Comparison of ENCODE assay signal across 26 cellular contexts in genomic region chr2:14408695-14409094, GRCh38.
"Had no signal": no experiment of that assay in that cellular context is flagged by ENCODE, and none has a peak within 500 bp of the region (broad histone marks: within the 10 kb centered on the region; RNA-seq: fewer than 3 reads in every experiment).

No MANE protein-coding gene starts in this region.

- H3K4me2 ChIP-seq: neural progenitor cell had no signal

- H3K79me2 ChIP-seq: parathyroid adenoma had no signal

- H3K27me3 ChIP-seq: neural progenitor cell, ovary, right lobe of liver, sigmoid colon, suprapubic skin, testis, tibial artery, transverse colon, upper lobe of right lung, uterus had no signal

- H3K27ac ChIP-seq: neural progenitor cell, ovary, parathyroid adenoma, psoas muscle, right lobe of liver, sigmoid colon, suprapubic skin, testis, tibial artery, transverse colon, upper lobe of right lung, uterus had no signal

- H3K4me1 ChIP-seq: parathyroid adenoma, psoas muscle, right lobe of liver, sigmoid colon, suprapubic skin, testis, tibial artery, transverse colon, upper lobe of right lung, uterus had no signal

- H3K36me3 ChIP-seq: neural progenitor cell, ovary, right lobe of liver, sigmoid colon, suprapubic skin, tibial artery, transverse colon, upper lobe of right lung, uterus had no signal

- H3K4me3 ChIP-seq: neural progenitor cell, ovary, psoas muscle, right lobe of liver, sigmoid colon, suprapubic skin, testis, tibial artery, transverse colon, upper lobe of right lung, uterus had no signal

- DNase-seq: natural killer cell; occipital lobe; ovary; posterior cingulate gyrus; psoas muscle; right cardiac atrium; right lobe of liver; sigmoid colon; small intestine; stimulated activated CD4-positive, alpha-beta T cell treated with anti-CD3 and anti-CD28 coated beads, Interleukin-15, amount 100 ng/mL, for 24 hours; stimulated activated CD4-positive, alpha-beta T cell treated with anti-CD3 and anti-CD28 coated beads, Interleukin-2, amount 100 ng/mL, for 24 hours; stimulated activated CD4-positive, alpha-beta T cell treated with anti-CD3 and anti-CD28 coated beads, Interleukin-2, amount 100 ng/mL, for 48 hours; stimulated activated CD4-positive, alpha-beta T cell treated with anti-CD3 and anti-CD28 coated beads, Interleukin-4, amount 100 ng/mL, for 24 hours; stimulated activated naive B cell treated with anti-CD40 and anti-IgM and Interleukin-4, amounts not matched to agents 10 μg/mL and 1 μg/mL and 100 μg/mL, for 72 hours; stimulated activated naive CD8-positive, alpha-beta T cell treated with anti-CD3 and anti-CD28 coated beads, Interleukin-15, amount 100 ng/mL, for 72 hours; stimulated activated naive CD8-positive, alpha-beta T cell treated with anti-CD3 and anti-CD28 coated beads, Interleukin-15, Interleukin-2, amounts not matched to agents 100 U/mL and 50 U/mL, for 24 hours; substantia nigra; testis; tibial artery; transverse colon; upper lobe of right lung; uterus had no signal

- H3K9me3 ChIP-seq: ovary, psoas muscle, right lobe of liver, suprapubic skin, testis, tibial artery, upper lobe of right lung, uterus had no signal

- ATAC-seq: natural killer cell; psoas muscle; right cardiac atrium; right lobe of liver; stimulated activated effector memory CD8-positive, alpha-beta T cell treated with anti-CD3 and anti-CD28 coated beads, Interleukin-12 subunit alpha, Interleukin-12 subunit beta, amount 100 ng/mL, for 72 hours; stimulated activated naive B cell treated with anti-CD40 and anti-IgM and Interleukin-4, amounts not matched to agents 10 μg/mL and 1 μg/mL and 100 μg/mL, for 72 hours; stimulated activated naive CD8-positive, alpha-beta T cell treated with anti-CD3 and anti-CD28 coated beads, Interleukin-15, amount 100 ng/mL, for 72 hours; stimulated activated naive CD8-positive, alpha-beta T cell treated with anti-CD3 and anti-CD28 coated beads, Interleukin-15, Interleukin-2, amounts not matched to agents 100 U/mL and 50 U/mL, for 24 hours; upper lobe of right lung had no signal

- H3K9ac ChIP-seq: neural progenitor cell, parathyroid adenoma had no signal

- H2AFZ ChIP-seq: neural progenitor cell, parathyroid adenoma had no signal
